9 cellular contexts compared by ENCODE assay signal in genomic region chr2:77521931-77522470, GRCh38.
DNase-seq lines count a peak whose midpoint lies in the region; ATAC-seq and TF ChIP-seq lines count a peak whose summit lies in the region.
"Had no signal": no experiment of that assay in that cellular context is flagged by ENCODE, and none has a peak within 500 bp of the region (broad histone marks: within the 10 kb centered on the region; RNA-seq: fewer than 3 reads in every experiment).

Gene LRRTM4, minus strand, starts transcription at chr2:77522376.

- H3K27ac Mint-ChIP-seq in activated naive CD4-positive, alpha-beta T cell treated with anti-CD3 and anti-CD28 coated beads, Interleukin-2, amount 10 ng/mL, durations not matched to agents 7 days and 5 days: no peak within 1 kb of the TSS
- H3K27ac Mint-ChIP-seq: CD8-positive, alpha-beta T cell had no signal

- CTCF ChIA-PET in RWPE1 (lab: Yijun Ruan, JAX): interaction anchor here (0.6 kb wide), 1 partner anchor 939 kb away, joined by 3 read pairs; no protein-coding TSS in a partner anchor
- CTCF ChIA-PET in activated naive CD4-positive, alpha-beta T cell treated with anti-CD3 and anti-CD28 coated beads, Interleukin-2, amount 10 ng/mL, durations not matched to agents 7 days and 5 days (lab: Charles Lee): no interaction called here

- TF ChIP-seq CTCF in astrocyte of the spinal cord (IDR thresholded peaks at IDR 0.05; ENCODE audit: low read depth, low read length): no peak
- no peak for TF ChIP-seq CTCF in RWPE1 (conservative IDR thresholded peaks at IDR 0.05; ENCODE audit: low read depth)

- no peaks in the 10 kb centered on the region for H3K4me1 Mint-ChIP-seq in activated naive CD4-positive, alpha-beta T cell treated with anti-CD3 and anti-CD28 coated beads, Interleukin-2, amount 10 ng/mL, durations not matched to agents 7 days and 5 days

- H3K9me3 Mint-ChIP-seq in activated naive CD4-positive, alpha-beta T cell treated with anti-CD3 and anti-CD28 coated beads, Interleukin-2, amount 10 ng/mL, durations not matched to agents 7 days and 5 days: peaks cover 15% of the 10 kb centered on the region

- no peaks in the 10 kb centered on the region for H3K27me3 Mint-ChIP-seq in activated naive CD4-positive, alpha-beta T cell treated with anti-CD3 and anti-CD28 coated beads, Interleukin-2, amount 10 ng/mL, durations not matched to agents 7 days and 5 days

- peak; percentile 24 for DNase-seq in COLO829 (ENCODE audit: low spot score)
- peak; percentile 52 for DNase-seq in NCI-H1694 (lab: John Stamatoyannopoulos, UW)
- peak; percentile 1 for DNase-seq in astrocyte of the spinal cord (ENCODE audit: low read depth, low spot score)
- DNase-seq in kidney glomerular epithelial cell (lab: John Stamatoyannopoulos, UW): peak; percentile 35
- no peak for DNase-seq in activated T-cell treated with anti-CD3 and anti-CD28 coated beads, Interleukin-2, amount 50 U/mL, for 1 hour
- DNase-seq in RWPE1 (ENCODE audit: low spot score): no peak
- no peak for DNase-seq in activated naive CD4-positive, alpha-beta T cell treated with anti-CD3 and anti-CD28 coated beads, Interleukin-2, amount 10 ng/mL, durations not matched to agents 7 days and 5 days
- DNase-seq: CD8-positive, alpha-beta T cell had no signal

- no peak within 1 kb of the TSS for H3K4me3 ChIP-seq in astrocyte of the spinal cord (ENCODE audit: low read depth, low read length)

- POLR2A ChIA-PET in RWPE1 (lab: Yijun Ruan, JAX; ENCODE audit: low non-redundant PET): no interaction called here

- H3K4me3 Mint-ChIP-seq in activated naive CD4-positive, alpha-beta T cell treated with anti-CD3 and anti-CD28 coated beads, Interleukin-2, amount 10 ng/mL, durations not matched to agents 7 days and 5 days: no peak within 1 kb of the TSS
- H3K4me3 Mint-ChIP-seq: CD8-positive, alpha-beta T cell had no signal

- in situ Hi-C loops in astrocyte of the spinal cord (cut with HindIII; ENCODE audit: low sequenced_read_pairs): no loop called here

- ATAC-seq in GM18861 (IDR thresholded peaks at IDR 0.05; ENCODE audit: unreplicated experiment): no peak
- ATAC-seq: CD8-positive, alpha-beta T cell had no signal

- H3K36me3 Mint-ChIP-seq in activated naive CD4-positive, alpha-beta T cell treated with anti-CD3 and anti-CD28 coated beads, Interleukin-2, amount 10 ng/mL, durations not matched to agents 7 days and 5 days: no peaks in the 10 kb centered on the region
- H3K36me3 Mint-ChIP-seq: CD8-positive, alpha-beta T cell had no signal

- no peak within 1 kb of the TSS for H3K27ac ChIP-seq in RWPE1

Comparison
In these comparisons a context has a peak if more than half of its experiments do, and no peak if none do; other contexts are left out.
1. DNase-seq: peak in COLO829 (single experiment), NCI-H1694 (single experiment), astrocyte of the spinal cord (single experiment) and kidney glomerular epithelial cell (single experiment); none in activated T-cell treated with anti-CD3 and anti-CD28 coated beads, Interleukin-2, amount 50 U/mL, for 1 hour (single experiment), RWPE1 (single experiment) and activated naive CD4-positive, alpha-beta T cell treated with anti-CD3 and anti-CD28 coated beads, Interleukin-2, amount 10 ng/mL, durations not matched to agents 7 days and 5 days (single experiment).